ENCODE assay signal across 19 cellular contexts in the genomic region with DNA sequence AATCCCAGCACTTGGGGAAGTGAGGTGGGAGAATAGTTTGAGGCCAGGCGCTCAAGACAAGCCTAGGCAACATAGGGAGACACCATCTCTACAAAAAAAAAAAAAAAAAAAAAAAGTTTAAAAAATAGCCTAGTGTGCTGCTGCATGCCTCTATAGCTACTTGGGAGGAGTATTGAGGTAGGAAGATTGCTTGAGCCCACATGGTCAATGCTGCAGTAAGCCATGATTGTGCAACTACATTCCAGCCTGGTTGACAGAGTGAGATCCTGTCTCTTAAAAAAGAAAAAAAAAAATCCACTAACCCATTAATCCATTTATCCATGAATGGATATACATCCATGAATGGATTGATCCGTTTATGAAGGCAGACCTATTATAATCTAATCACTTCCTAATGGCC.
A peak's percentile ranks its signal among the peaks of the same experiment; 100 is the strongest.
DNase-seq lines count a peak whose midpoint lies in the region; ATAC-seq, FAIRE-seq and TF ChIP-seq lines count a peak whose summit lies in the region.
"Had no signal": no experiment of that assay in that cellular context is flagged by ENCODE, and none has a peak within 500 bp of the region (broad histone marks: within the 10 kb centered on the region; RNA-seq: fewer than 3 reads in every experiment).

No MANE protein-coding gene starts in this region.

- H3K9me3 ChIP-seq in mammary epithelial cell (replicated peaks; ENCODE audit: insufficient read depth, low read length): no peaks in the 10 kb centered on the region
- no peaks in the 10 kb centered on the region for H3K9me3 ChIP-seq in astrocyte (ENCODE audit: insufficient read depth, low read depth, low read length)

- WGBS in mammary epithelial cell (ENCODE audit: low coverage, missing lambda C conversion rate): 51% methylated on average over 2 of the region's 2 CpGs

- H3K79me2 ChIP-seq in mammary epithelial cell (ENCODE audit: insufficient read depth, low read length) (no peaks in the 10 kb centered on the region), astrocyte (ENCODE audit: insufficient read depth, low read length) (no peaks in the 10 kb centered on the region)

- H3K4me2 ChIP-seq in mammary epithelial cell (ENCODE audit: insufficient read depth, low read depth, low read length) (no peak overlapping the region), astrocyte (ENCODE audit: low read length) (no peak overlapping the region)

- H3K9me3 Mint-ChIP-seq in MCF 10A (ENCODE audit: unreplicated experiment): peaks cover 15% of the 10 kb centered on the region
- peaks cover 2% of the 10 kb centered on the region for H3K9me3 Mint-ChIP-seq in astrocyte (ENCODE audit: unreplicated experiment)

- in situ Hi-C loops in mammary epithelial cell (cut with MboI; ENCODE audit: low sequenced_read_pairs in 2 of 2): no loop called here

- no peak for TF ChIP-seq CTCF in MCF 10A (IDR thresholded peaks at IDR 0.05; ENCODE audit: unreplicated experiment)
- no peak for TF ChIP-seq CTCF in mammary epithelial cell (conservative IDR thresholded peaks at IDR 0.05 in 1 of 2, IDR thresholded peaks at IDR 0.05 in 1 of 2; ENCODE audit: extremely low read depth in 1 of 2, insufficient read depth in 1 of 2, low read depth in 1 of 2, low read length in 2 of 2)
- TF ChIP-seq CTCF in astrocyte (IDR thresholded peaks at IDR 0.05; ENCODE audit: insufficient read depth, low read depth, low read length): no peak

- no peaks in the 10 kb centered on the region for H3K27me3 Mint-ChIP-seq in MCF 10A (ENCODE audit: insufficient read depth, unreplicated experiment)
- H3K27me3 Mint-ChIP-seq in astrocyte (ENCODE audit: low read depth, unreplicated experiment): no peaks in the 10 kb centered on the region
- H3K27me3 Mint-ChIP-seq: CD4-positive, alpha-beta T cell had no signal

- no peaks in the 10 kb centered on the region for H3K36me3 ChIP-seq in mammary epithelial cell (ENCODE audit: insufficient read depth, low read length)
- H3K36me3 ChIP-seq in astrocyte (ENCODE audit: insufficient read depth, low read length): no peaks in the 10 kb centered on the region

- CTCF ChIA-PET in MCF 10A (lab: Yijun Ruan, JAX) (interaction anchor here (0.6 to 0.7 kb wide), 3 partner anchors 14 to 688 kb away, joined by 3 to 5 read pairs (median 4); no protein-coding TSS in a partner anchor), mammary epithelial cell (lab: Charles Lee; ENCODE audit: low non-redundant PET) (no interaction called here)

- H3K36me3 Mint-ChIP-seq in MCF 10A (ENCODE audit: insufficient read depth, unreplicated experiment): no peaks in the 10 kb centered on the region
- no peaks in the 10 kb centered on the region for H3K36me3 Mint-ChIP-seq in astrocyte (ENCODE audit: low read depth, unreplicated experiment)

- no peak overlapping the region for H3K9ac ChIP-seq in mammary epithelial cell (ENCODE audit: insufficient read depth, low read length)
- no peak overlapping the region for H3K9ac ChIP-seq in astrocyte (ENCODE audit: low read length)

- H3K27me3 ChIP-seq in mammary epithelial cell (ENCODE audit: insufficient read depth, low read length): no peaks in the 10 kb centered on the region
- no peaks in the 10 kb centered on the region for H3K27me3 ChIP-seq in astrocyte (ENCODE audit: insufficient read depth, low read length)

- H3K27ac ChIP-seq in mammary epithelial cell (ENCODE audit: insufficient read depth, low read depth, low read length) (no peak overlapping the region), astrocyte (ENCODE audit: low read depth, low read length) (no peak overlapping the region)
- H3K27ac ChIP-seq: SK-N-MC had no signal

- H3K27ac Mint-ChIP-seq in MCF 10A (ENCODE audit: low read depth, unreplicated experiment) (peak overlapping the region; percentile 65), astrocyte (ENCODE audit: unreplicated experiment) (no peak overlapping the region)
- H3K27ac Mint-ChIP-seq: CD4-positive, alpha-beta T cell had no signal

- H3K4me1 ChIP-seq in mammary epithelial cell (ENCODE audit: insufficient read depth, low read length) (no peaks in the 10 kb centered on the region), astrocyte (ENCODE audit: insufficient read depth, low read length) (no peaks in the 10 kb centered on the region)
- H3K4me1 ChIP-seq: Caco-2 had no signal

- ATAC-seq in HG03280 (IDR thresholded peaks at IDR 0.05; ENCODE audit: unreplicated experiment) (no peak), GM19351 (IDR thresholded peaks at IDR 0.05; ENCODE audit: unreplicated experiment) (no peak)

- no peak for FAIRE-seq in astrocyte (lab: Jason Lieb, UNC)
- FAIRE-seq: G401.6, H54 had no signal

- DNase-seq in MCF 10A (ENCODE audit: unreplicated experiment) (peak; percentile 5), mammary epithelial cell (no peak), astrocyte (ENCODE audit: low read depth) (peak; percentile 0), fibroblast of the conjunctiva (ENCODE audit: low read depth) (peak; percentile 0), OCI-M2 (lab: John Stamatoyannopoulos, UW; ENCODE audit: unreplicated experiment) (no peak)
- DNase-seq: Caco-2; CD4-positive, alpha-beta T cell; NCI-H1417 treated with DMSO at 0.1 percent for 48 hours; NCI-H2029 treated with DMSO at 0.1 percent for 48 hours; NCI-H2171; NCI-H446 treated with DMSO at 0.1 percent for 48 hours; NCI-H69; NK-92 treated with Interleukin-12 subunit alpha and Interleukin-12 subunit beta, amount 100 ng/mL, for 24 hours; SHP77 had no signal

- H4K20me1 ChIP-seq in mammary epithelial cell (ENCODE audit: insufficient read depth, low read length) (no peaks in the 10 kb centered on the region), astrocyte (ENCODE audit: insufficient read depth, low read length) (no peaks in the 10 kb centered on the region)

- H3K4me1 Mint-ChIP-seq in MCF 10A (ENCODE audit: insufficient read depth, unreplicated experiment): peaks cover 14% of the 10 kb centered on the region
- peaks cover 7% of the 10 kb centered on the region for H3K4me1 Mint-ChIP-seq in astrocyte (ENCODE audit: low read depth, unreplicated experiment)

- H3K4me3 Mint-ChIP-seq in MCF 10A (ENCODE audit: unreplicated experiment): no peak overlapping the region
- H3K4me3 Mint-ChIP-seq in astrocyte (ENCODE audit: unreplicated experiment): no peak overlapping the region
- H3K4me3 Mint-ChIP-seq: CD4-positive, alpha-beta T cell had no signal

- H2AFZ ChIP-seq in mammary epithelial cell (ENCODE audit: low read depth, low read length) (no peak overlapping the region), astrocyte (ENCODE audit: low read depth, low read length) (no peak overlapping the region)

- H3K4me3 ChIP-seq in mammary epithelial cell (replicated peaks in 1 of 3; ENCODE audit: insufficient read depth in 1 of 3, low read depth in 2 of 3, low read length in 3 of 3) (no peak overlapping the region), astrocyte (ENCODE audit: insufficient read depth, low read depth, low read length) (no peak overlapping the region)
- H3K4me3 ChIP-seq: SK-N-MC had no signal

- BruUV-seq in MCF 10A (replicated peaks; lab: Mats Ljungman, UMichigan): no TSS peak
- no TSS peak for BruUV-seq in mammary epithelial cell (replicated peaks; lab: Mats Ljungman, UMichigan)

- POLR2A ChIA-PET in MCF 10A (lab: Yijun Ruan, JAX): no interaction called here

- dilution Hi-C loops in mammary epithelial cell (cut with HindIII; ENCODE audit: low sequenced_read_pairs): no loop called here

- intact Hi-C loops in MCF 10A (cut with micrococcal nuclease) (no loop called here), mammary epithelial cell (cut with micrococcal nuclease) (no loop called here)

Comparison
In these comparisons a context has a peak if more than half of its experiments do, and no peak if none do; other contexts are left out.
1. DNase-seq: peak in MCF 10A (single experiment), astrocyte (single experiment) and fibroblast of the conjunctiva (single experiment); none in mammary epithelial cell (single experiment) and OCI-M2 (single experiment).